ENCODE assay signal across 18 cellular contexts in genomic region chr2:10411557-10411956, GRCh38.
"Had no signal": no experiment of that assay in that cellular context is flagged by ENCODE, and none has a peak within 500 bp of the region (broad histone marks: within the 10 kb centered on the region; RNA-seq: fewer than 3 reads in every experiment).

No MANE protein-coding gene starts in this region.

- H3K27me3 ChIP-seq: esophagus muscularis mucosa, gastroesophageal sphincter, heart left ventricle, sigmoid colon had no signal

- H3K27ac Mint-ChIP-seq: activated CD4-positive, alpha-beta T cell treated with anti-CD3 and anti-CD28 coated beads for 36 hours; activated naive CD8-positive, alpha-beta T cell; naive thymus-derived CD4-positive, alpha-beta T cell; stimulated activated effector memory CD8-positive, alpha-beta T cell treated with anti-CD3 and anti-CD28 coated beads, Interleukin-12 subunit alpha, Interleukin-12 subunit beta, amount 100 ng/mL, for 72 hours; T-helper 2 cell treated with Interferon-gamma antibody and Interleukin-4, amounts not matched to agents 5 μg/mL and 100 μg/mL, for 36 hours had no signal

- H3K9me3 ChIP-seq: esophagus muscularis mucosa, gastroesophageal sphincter, heart left ventricle, left ventricle myocardium inferior, mucosa of descending colon, sigmoid colon had no signal

- DNase-seq: activated CD4-positive, alpha-beta T cell treated with anti-CD3 and anti-CD28 coated beads for 36 hours; activated CD4-positive, alpha-beta T cell treated with anti-CD3 and anti-CD28 coated beads, Interleukin-2, amount 50 U/mL, for 48 hours; activated T-cell treated with anti-CD3 and anti-CD28 coated beads for 4 hours; effector CD8-positive, alpha-beta T cell; kidney glomerular epithelial cell; left ventricle myocardium inferior; mucosa of descending colon; naive thymus-derived CD4-positive, alpha-beta T cell; posterior cingulate gyrus; sigmoid colon; stimulated activated CD4-positive, alpha-beta T cell treated with anti-CD3 and anti-CD28 coated beads, Interleukin-4, amount 100 ng/mL, for 24 hours had no signal

- H3K4me3 Mint-ChIP-seq: activated CD4-positive, alpha-beta T cell treated with anti-CD3 and anti-CD28 coated beads for 36 hours; activated naive CD8-positive, alpha-beta T cell; activated T-helper 1 cell treated with anti-CD3 and anti-CD28 coated beads, Interleukin-12 subunit alpha, Interleukin-12 subunit beta, Interleukin-2, Interleukin-4 antibody, amounts not matched to agents 30 ng/mL and 10 ng/mL and 1 ng/mL, durations not matched to agents 14 hours and 24 hours and 36 hours; naive thymus-derived CD4-positive, alpha-beta T cell; stimulated activated effector memory CD8-positive, alpha-beta T cell treated with anti-CD3 and anti-CD28 coated beads, Interleukin-12 subunit alpha, Interleukin-12 subunit beta, amount 100 ng/mL, for 72 hours; T-helper 2 cell treated with Interferon-gamma antibody and Interleukin-4, amounts not matched to agents 5 μg/mL and 100 μg/mL, for 36 hours had no signal

- H3K27me3 Mint-ChIP-seq: activated CD4-positive, alpha-beta T cell treated with anti-CD3 and anti-CD28 coated beads for 36 hours; activated naive CD8-positive, alpha-beta T cell; naive thymus-derived CD4-positive, alpha-beta T cell had no signal

- H3K4me3 ChIP-seq: esophagus muscularis mucosa, gastroesophageal sphincter, heart left ventricle, left ventricle myocardium inferior, mucosa of descending colon, sigmoid colon had no signal

- H3K36me3 ChIP-seq: esophagus muscularis mucosa, gastroesophageal sphincter, heart left ventricle, left ventricle myocardium inferior, sigmoid colon had no signal

- ATAC-seq: activated CD4-positive, alpha-beta T cell treated with anti-CD3 and anti-CD28 coated beads for 36 hours; gastroesophageal sphincter; heart left ventricle; mucosa of descending colon; naive thymus-derived CD4-positive, alpha-beta T cell; stimulated activated effector memory CD8-positive, alpha-beta T cell treated with anti-CD3 and anti-CD28 coated beads, Interleukin-12 subunit alpha, Interleukin-12 subunit beta, amount 100 ng/mL, for 72 hours had no signal

- H3K9me3 Mint-ChIP-seq: activated T-helper 1 cell treated with anti-CD3 and anti-CD28 coated beads, Interleukin-12 subunit alpha, Interleukin-12 subunit beta, Interleukin-2, Interleukin-4 antibody, amounts not matched to agents 30 ng/mL and 10 ng/mL and 1 ng/mL, durations not matched to agents 14 hours and 24 hours and 36 hours; stimulated activated effector memory CD8-positive, alpha-beta T cell treated with anti-CD3 and anti-CD28 coated beads, Interleukin-12 subunit alpha, Interleukin-12 subunit beta, amount 100 ng/mL, for 72 hours; T-helper 2 cell treated with Interferon-gamma antibody and Interleukin-4, amounts not matched to agents 5 μg/mL and 100 μg/mL, for 36 hours had no signal

- H3K36me3 Mint-ChIP-seq: activated naive CD8-positive, alpha-beta T cell had no signal

- H3K27ac ChIP-seq: esophagus muscularis mucosa, gastroesophageal sphincter, heart left ventricle, left ventricle myocardium inferior had no signal
